28 cellular contexts compared by ENCODE assay signal in the genomic region with DNA sequence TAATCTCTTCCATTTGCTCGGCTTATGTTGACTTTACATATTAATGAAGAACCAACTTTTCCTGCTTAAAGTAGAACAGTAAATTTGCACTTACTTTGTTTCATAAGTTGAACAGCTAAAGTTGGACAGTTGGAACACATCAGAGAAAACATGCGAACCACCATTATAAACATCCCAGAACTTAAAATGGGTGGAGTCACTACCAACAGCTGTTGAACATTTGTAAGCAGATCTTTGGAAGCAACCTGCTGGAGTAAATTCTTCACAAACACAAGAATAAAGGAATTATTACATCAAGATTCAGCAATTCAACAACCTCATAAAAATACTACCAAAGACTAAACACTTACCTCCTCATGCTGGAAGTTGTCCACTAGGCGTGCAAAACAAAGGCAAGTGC.
DNase-seq lines count a peak whose midpoint lies in the region; ATAC-seq and TF ChIP-seq lines count a peak whose summit lies in the region.
"Had no signal": no experiment of that assay in that cellular context is flagged by ENCODE, and none has a peak within 500 bp of the region (broad histone marks: within the 10 kb centered on the region; RNA-seq: fewer than 3 reads in every experiment).

No MANE protein-coding gene starts in this region.

- H3K4me1 Mint-ChIP-seq in activated naive CD4-positive, alpha-beta T cell treated with anti-CD3 and anti-CD28 coated beads, Interleukin-2, amount 50 U/mL, for 24 hours, result peaks cover 8% of the 10 kb centered on the region
- no peaks in the 10 kb centered on the region for H3K4me1 Mint-ChIP-seq in activated naive CD4-positive, alpha-beta T cell treated with anti-CD3 and anti-CD28 coated beads for 36 hours (ENCODE audit: low read depth)
- peaks cover 0 to 4% (median 2%) of the 10 kb centered on the region in 4 donors for H3K4me1 Mint-ChIP-seq in naive thymus-derived CD8-positive, alpha-beta T cell
- H3K4me1 Mint-ChIP-seq: natural killer cell had no signal

- H3K23ac ChIP-seq in IMR-90 (ENCODE audit: low read depth, low read length), result no peak overlapping the region; the same call in 1 of the 2 replicates

- no peak overlapping the region for H4K5ac ChIP-seq in IMR-90 (ENCODE audit: low read depth, low read length)

- H3K56ac ChIP-seq in IMR-90 (ENCODE audit: extremely low read depth, insufficient read depth, low read length), result no peak overlapping the region

- H4K91ac ChIP-seq in IMR-90 (ENCODE audit: insufficient read depth, low read depth, low read length), result no peak overlapping the region

- peaks cover 2% of the 10 kb centered on the region; the same call in 1 of the 2 replicates for H3K4me1 ChIP-seq in IMR-90 (ENCODE audit: control insufficient read depth, insufficient read depth, low read length)
- H3K4me1 ChIP-seq: BLaER1, stomach had no signal

- ATAC-seq in IMR-90 (ENCODE audit: low read depth), result peak; percentile 77
- ATAC-seq in naive thymus-derived CD8-positive, alpha-beta T cell, result no peak
- ATAC-seq: natural killer cell had no signal

- H3K9ac ChIP-seq in IMR-90 (ENCODE audit: low read depth, low read length), result no peak overlapping the region
- H3K9ac ChIP-seq: BLaER1 had no signal

- H3K9me3 ChIP-seq in IMR-90 (ENCODE audit: control insufficient read depth, insufficient read depth, low read length), result no peaks in the 10 kb centered on the region
- H3K9me3 ChIP-seq: adrenal gland, BLaER1, stomach, thyroid gland had no signal

- dilution Hi-C loops in IMR-90 (cut with HindIII; ENCODE audit: low sequenced_read_pairs, unreplicated experiment), result no loop called here

- DNase-seq in activated naive CD4-positive, alpha-beta T cell treated with anti-CD3 and anti-CD28 coated beads for 36 hours, result no peak
- peak; percentile 74 for DNase-seq in IMR-90
- DNase-seq in fibroblast of gingiva (ENCODE audit: low read depth), result peak; percentile 29
- no peak for DNase-seq in naive thymus-derived CD8-positive, alpha-beta T cell
- no peak for DNase-seq in stimulated activated CD4-positive, alpha-beta T cell treated with anti-CD3 and anti-CD28 coated beads, Interleukin-4, amount 100 ng/mL, for 24 hours
- no peak for DNase-seq in dorsolateral prefrontal cortex
- no peak for DNase-seq in NOMO-1 treated with DMSO at 0.1 percent for 48 hours (lab: John Stamatoyannopoulos, UW; ENCODE audit: unreplicated experiment)
- DNase-seq: activated CD4-positive, alpha-beta T cell treated with anti-CD3 and anti-CD28 coated beads for 4 hours; activated CD8-positive, alpha-beta memory T cell treated with anti-CD3 and anti-CD28 coated beads for 24 hours; activated effector memory CD4-positive, alpha-beta T cell treated with Interleukin-2 at 50 U/mL for 16 hours; adrenal gland; DND-41; effector memory CD4-positive, alpha-beta T cell; Karpas-422; natural killer cell; NCI-H146; NCI-H446 treated with DMSO at 0.1 percent for 48 hours; NCI-H82; SHP77; stimulated activated CD8-positive, alpha-beta memory T cell treated with anti-CD3 and anti-CD28 coated beads, Interleukin-4, amount 100 ng/mL, for 48 hours; stomach; thyroid gland had no signal

- H2BK5ac ChIP-seq in IMR-90 (ENCODE audit: low read depth, low read length, poor library complexity, severe bottlenecking), result no peak overlapping the region

- no CpG with 5 or more reads among the region's 3 CpGs for WGBS in IMR-90 (ENCODE audit: extremely low coverage in 2 of 2, insufficient read length in 1 of 2), 2 experiments

- no peak overlapping the region for H2AFZ ChIP-seq in IMR-90 (replicated peaks; ENCODE audit: low read length, poor library complexity)

- no peaks in the 10 kb centered on the region for H3K9me3 Mint-ChIP-seq in activated naive CD4-positive, alpha-beta T cell treated with anti-CD3 and anti-CD28 coated beads, Interleukin-2, amount 50 U/mL, for 24 hours
- no peaks in the 10 kb centered on the region for H3K9me3 Mint-ChIP-seq in activated naive CD4-positive, alpha-beta T cell treated with anti-CD3 and anti-CD28 coated beads for 36 hours
- no peaks in the 10 kb centered on the region for H3K9me3 Mint-ChIP-seq in naive thymus-derived CD8-positive, alpha-beta T cell
- H3K9me3 Mint-ChIP-seq: brain, natural killer cell had no signal

- no peak overlapping the region for H2BK20ac ChIP-seq in IMR-90 (ENCODE audit: low read depth, low read length)

- H3K4me2 ChIP-seq in IMR-90 (ENCODE audit: low read depth, low read length), result no peak overlapping the region
- H3K4me2 ChIP-seq: BLaER1 had no signal

- H3K79me1 ChIP-seq in IMR-90 (ENCODE audit: low read depth in 1 of 2, low read length in 2 of 2), result peaks cover 5 to 10% of the 10 kb centered on the region in 2 experiments; a peak in 3 of 4 replicates

- H3K27me3 ChIP-seq in IMR-90 (ENCODE audit: control insufficient read depth, insufficient read depth, low read length) (no peaks in the 10 kb centered on the region), dorsolateral prefrontal cortex (no peaks in the 10 kb centered on the region)
- H3K27me3 ChIP-seq: adrenal gland, BLaER1, stomach, thyroid gland had no signal

- no peak for TF ChIP-seq POLR2A in IMR-90 (IDR thresholded peaks at IDR 0.05; ENCODE audit: low read depth, low read length)

- in situ Hi-C loops in IMR-90 (cut with MboI; ENCODE audit: low sequenced_read_pairs), result loop anchor here (25.0 kb wide), 2 partner anchors 352 to 802 kb away; no protein-coding TSS in a partner anchor

- POLR2A ChIA-PET in IMR-90 (lab: Charles Lee; ENCODE audit: unreplicated experiment), result no interaction called here
- POLR2A ChIA-PET in naive thymus-derived CD8-positive, alpha-beta T cell (lab: Charles Lee), result no interaction called here

- H3K18ac ChIP-seq in IMR-90 (ENCODE audit: low read depth, low read length), result no peak overlapping the region

- peaks cover 18% of the 10 kb centered on the region for H3K36me3 ChIP-seq in IMR-90 (ENCODE audit: control insufficient read depth, insufficient read depth, low read length)

- no TSS peak for BruUV-seq in IMR-90 (replicated peaks; lab: Mats Ljungman, UMichigan)

- H2BK120ac ChIP-seq in IMR-90 (ENCODE audit: low read depth, low read length), result no peak overlapping the region

- H3K4ac ChIP-seq in IMR-90 (ENCODE audit: low read depth, low read length), result no peak overlapping the region

- CTCF ChIA-PET in activated naive CD4-positive, alpha-beta T cell treated with anti-CD3 and anti-CD28 coated beads for 36 hours (lab: Charles Lee), result interaction anchor here (1.0 to 1.1 kb wide), 2 partner anchors 10 to 123 kb away, joined by 3 to 5 read pairs; no protein-coding TSS in a partner anchor
- CTCF ChIA-PET in IMR-90 (lab: Yijun Ruan, JAX), result no interaction called here

- peak overlapping the region; percentile 72 for H3K27ac Mint-ChIP-seq in activated naive CD4-positive, alpha-beta T cell treated with anti-CD3 and anti-CD28 coated beads, Interleukin-2, amount 50 U/mL, for 24 hours
- H3K27ac Mint-ChIP-seq in activated naive CD4-positive, alpha-beta T cell treated with anti-CD3 and anti-CD28 coated beads for 36 hours, result no peak overlapping the region
- H3K27ac Mint-ChIP-seq in naive thymus-derived CD8-positive, alpha-beta T cell, result peak overlapping the region in 6 of 10 donors; percentile 6 to 64 (median 42)
- H3K27ac Mint-ChIP-seq: brain had no signal

- no peak overlapping the region for H3K4me3 Mint-ChIP-seq in activated naive CD4-positive, alpha-beta T cell treated with anti-CD3 and anti-CD28 coated beads, Interleukin-2, amount 50 U/mL, for 24 hours
- H3K4me3 Mint-ChIP-seq in activated naive CD4-positive, alpha-beta T cell treated with anti-CD3 and anti-CD28 coated beads for 36 hours, result no peak overlapping the region
- H3K4me3 Mint-ChIP-seq in naive thymus-derived CD8-positive, alpha-beta T cell, result no peak overlapping the region
- H3K4me3 Mint-ChIP-seq: brain, natural killer cell had no signal

- H3K9me1 ChIP-seq in IMR-90 (ENCODE audit: insufficient read depth, low read length), result no peaks in the 10 kb centered on the region

- H2BK15ac ChIP-seq in IMR-90 (ENCODE audit: low read depth, low read length), result no peak overlapping the region

- no peaks in the 10 kb centered on the region for H3K27me3 Mint-ChIP-seq in activated naive CD4-positive, alpha-beta T cell treated with anti-CD3 and anti-CD28 coated beads, Interleukin-2, amount 50 U/mL, for 24 hours
- H3K27me3 Mint-ChIP-seq in activated naive CD4-positive, alpha-beta T cell treated with anti-CD3 and anti-CD28 coated beads for 36 hours (ENCODE audit: low read depth), result no peaks in the 10 kb centered on the region
- no peaks in the 10 kb centered on the region for H3K27me3 Mint-ChIP-seq in naive thymus-derived CD8-positive, alpha-beta T cell
- H3K27me3 Mint-ChIP-seq: brain had no signal

- no peak for TF ChIP-seq CTCF in IMR-90 (conservative IDR thresholded peaks at IDR 0.05; ENCODE audit: low read depth, low read length)
- no peak for TF ChIP-seq CTCF in dorsolateral prefrontal cortex (IDR thresholded peaks at IDR 0.05 in 54 of 56, conservative IDR thresholded peaks at IDR 0.05 in 2 of 56; ENCODE audit: low read depth in 1 of 56, partially characterized antibody in 56 of 56)

- no peak overlapping the region for H3K4me3 ChIP-seq in IMR-90 (ENCODE audit: insufficient read depth, low read depth, low read length)
- no peak overlapping the region for H3K4me3 ChIP-seq in dorsolateral prefrontal cortex
- H3K4me3 ChIP-seq: adrenal gland, BLaER1, skin epidermis, stomach, thyroid gland had no signal

- H3K27ac ChIP-seq in IMR-90 (ENCODE audit: insufficient read depth, low read length) (no peak overlapping the region), dorsolateral prefrontal cortex (peak overlapping the region in 1 of 59 donors; percentile 32)
- H3K27ac ChIP-seq: 22Rv1, adrenal gland, BLaER1, skin epidermis, stomach, VCaP had no signal

- intact Hi-C loops in activated naive CD4-positive, alpha-beta T cell treated with anti-CD3 and anti-CD28 coated beads for 36 hours (cut with micrococcal nuclease), result no loop called here
- intact Hi-C loops in IMR-90 (cut with micrococcal nuclease) (no loop called here), dorsolateral prefrontal cortex (cut with DNase I) (no loop called here)

- no peak overlapping the region for H2AK9ac ChIP-seq in IMR-90 (replicated peaks; ENCODE audit: low read depth, low read length, poor library complexity)

- H4K20me1 ChIP-seq in IMR-90 (ENCODE audit: insufficient read depth, low read length), result no peaks in the 10 kb centered on the region; the same call in 1 of the 2 replicates
- H4K20me1 ChIP-seq: BLaER1 had no signal

- no peak overlapping the region for H3K14ac ChIP-seq in IMR-90 (replicated peaks; ENCODE audit: low read depth, low read length)

- peaks cover 20% of the 10 kb centered on the region for H3K36me3 Mint-ChIP-seq in activated naive CD4-positive, alpha-beta T cell treated with anti-CD3 and anti-CD28 coated beads, Interleukin-2, amount 50 U/mL, for 24 hours
- H3K36me3 Mint-ChIP-seq in activated naive CD4-positive, alpha-beta T cell treated with anti-CD3 and anti-CD28 coated beads for 36 hours (ENCODE audit: low read depth), result peaks cover 23% of the 10 kb centered on the region
- peaks cover 4 to 86% (median 24%) of the 10 kb centered on the region in 3 donors for H3K36me3 Mint-ChIP-seq in naive thymus-derived CD8-positive, alpha-beta T cell

- H4K8ac ChIP-seq in IMR-90 (ENCODE audit: low read depth in 2 of 2, low read length in 2 of 2), result no peak overlapping the region

- no peak for TF ChIP-seq RAD21 in IMR-90 (IDR thresholded peaks at IDR 0.05; ENCODE audit: low read length)

- no peak overlapping the region for H2AK5ac ChIP-seq in IMR-90 (ENCODE audit: low read depth, low read length)

TF ChIP-seq in IMR-90, 13 proteins besides CTCF, POLR2A, EP300 and RAD21 (continues in another document):
- TF ChIP-seq RCOR1 (IDR thresholded peaks at IDR 0.05; ENCODE audit: insufficient replicate concordance, low read length), result no peak

Comparison
In these comparisons a context has a peak if more than half of its experiments do, and no peak if none do; other contexts are left out.
1. DNase-seq: peak in IMR-90 (single experiment) and fibroblast of gingiva (single experiment); none in activated naive CD4-positive, alpha-beta T cell treated with anti-CD3 and anti-CD28 coated beads for 36 hours (single experiment), naive thymus-derived CD8-positive, alpha-beta T cell (0 of 10), stimulated activated CD4-positive, alpha-beta T cell treated with anti-CD3 and anti-CD28 coated beads, Interleukin-4, amount 100 ng/mL, for 24 hours (single experiment), dorsolateral prefrontal cortex (0 of 10) and NOMO-1 treated with DMSO at 0.1 percent for 48 hours (single experiment).